14 cellular contexts compared by ENCODE assay signal in the genomic region with DNA sequence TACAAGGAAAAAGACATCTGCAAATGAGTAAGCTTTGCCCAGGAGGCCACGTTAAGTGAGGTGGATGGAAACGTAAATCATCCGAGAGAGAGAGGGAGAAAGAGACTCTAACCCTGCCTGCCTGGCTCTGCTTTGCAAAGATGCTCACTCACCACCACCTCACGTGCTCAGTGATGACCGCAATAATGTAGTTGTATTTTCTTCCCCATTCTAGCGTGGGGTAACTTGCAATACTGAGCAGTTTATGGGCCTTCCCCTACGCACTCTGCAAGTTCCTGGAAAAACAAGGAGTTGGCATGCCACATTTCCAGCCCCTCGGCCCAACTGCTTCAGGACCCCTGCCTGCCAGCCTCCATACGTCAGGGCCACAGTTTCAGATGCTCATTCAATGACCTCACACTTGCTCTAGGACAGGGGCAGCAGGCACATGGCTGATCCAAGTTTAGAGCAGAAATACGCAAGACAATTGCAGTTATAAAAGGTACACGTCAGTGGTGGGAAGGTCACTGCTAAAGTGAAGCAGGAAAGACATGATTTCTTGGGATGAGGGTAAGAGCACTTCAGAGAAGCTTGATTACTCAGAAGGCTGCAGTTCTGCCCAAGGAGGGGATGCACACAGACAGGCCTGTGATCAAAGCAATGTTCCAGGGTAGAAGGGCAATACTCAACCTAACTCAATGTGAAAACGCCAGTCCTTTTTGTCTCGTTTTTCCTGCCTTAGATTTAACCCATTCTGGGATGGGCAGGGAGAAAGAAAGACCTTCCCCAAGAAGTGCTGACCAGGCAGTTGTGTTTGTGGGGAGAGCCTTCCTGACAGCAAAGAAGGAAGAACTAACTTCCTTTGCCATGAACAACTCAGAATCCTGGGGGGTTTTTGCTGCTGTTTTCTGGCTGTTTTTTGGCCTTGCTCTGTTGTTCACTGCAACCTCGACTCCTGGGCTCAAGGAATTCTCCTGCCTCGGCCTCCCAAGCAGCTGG.
DNase-seq lines count a peak whose midpoint lies in the region; ATAC-seq and TF ChIP-seq lines count a peak whose summit lies in the region.
"Had no signal": no experiment of that assay in that cellular context is flagged by ENCODE, and none has a peak within 500 bp of the region (broad histone marks: within the 10 kb centered on the region; RNA-seq: fewer than 3 reads in every experiment).

No MANE protein-coding gene starts in this region.

- DNase-seq in Ammon's horn (ENCODE audit: low spot score) (peak; percentile 36), NOMO-1 treated with dmso at 0.1 percent for 144 hours (lab: John Stamatoyannopoulos, UW; ENCODE audit: unreplicated experiment) (peak; percentile 79), heart left ventricle (peak in 3 of 5 donors; percentile 37 to 44 (median 44)), omental fat pad (ENCODE audit: low spot score) (no peak), NCI-H345 (lab: John Stamatoyannopoulos, UW) (no peak)
- DNase-seq in stimulated activated CD4-positive, alpha-beta T cell treated with anti-CD3 and anti-CD28 coated beads, Interleukin-2, amount 100 ng/mL, for 24 hours, result no peak
- DNase-seq: activated CD4-positive, alpha-beta T cell treated with anti-CD3 and anti-CD28 coated beads for 48 hours; naive thymus-derived CD8-positive, alpha-beta T cell; NCI-H2171; T-helper 2 cell had no signal

- peaks cover 0 to 4% (median 0%) of the 10 kb centered on the region in 9 donors for H3K27me3 ChIP-seq in heart left ventricle
- H3K27me3 ChIP-seq: uterus had no signal

- ATAC-seq in heart left ventricle, result peak; percentile 30 to 77 (median 76)
- peak; percentile 42 for ATAC-seq in omental fat pad (ENCODE audit: low FRiP score)
- ATAC-seq in HG02678 (IDR thresholded peaks at IDR 0.05; ENCODE audit: unreplicated experiment), result no peak
- no peak for ATAC-seq in HG03139 (IDR thresholded peaks at IDR 0.05; ENCODE audit: unreplicated experiment)
- ATAC-seq: activated T-helper 17 cell treated with anti-CD3 and anti-CD28 coated beads, Interleukin-2, amount 50 U/mL, for 72 hours; naive thymus-derived CD8-positive, alpha-beta T cell had no signal

- H3K36me3 ChIP-seq in heart left ventricle, result no peaks in the 10 kb centered on the region
- H3K36me3 ChIP-seq: uterus had no signal

- TF ChIP-seq CTCF in heart left ventricle (IDR thresholded peaks at IDR 0.05), result no peak
- TF ChIP-seq CTCF in omental fat pad (IDR thresholded peaks at IDR 0.05), result no peak

- H3K4me1 ChIP-seq in heart left ventricle, result peaks cover 0 to 56% (median 2%) of the 10 kb centered on the region in 12 donors
- H3K4me1 ChIP-seq: uterus had no signal

- no peak overlapping the region for H3K4me3 ChIP-seq in heart left ventricle
- H3K4me3 ChIP-seq: uterus had no signal

- intact Hi-C loops in heart left ventricle (cut with DNase I), result loop anchor here (5.0 to 10.0 kb wide), 10 partner anchors 66 to 494 kb away; partner anchors contain the start of gene RHOU (in 5 of the 10)

- H3K27ac ChIP-seq in heart left ventricle, result peak overlapping the region in 4 of 12 donors; percentile 3 to 90 (median 32)

- H3K9me3 ChIP-seq in heart left ventricle, result no peaks in the 10 kb centered on the region
- H3K9me3 ChIP-seq: uterus had no signal

- 71 to 77% (median 73%) methylated on average over 15 of the region's 15 CpGs for WGBS in heart left ventricle, 4 donors

- TF ChIP-seq POLR2A in heart left ventricle (IDR thresholded peaks at IDR 0.05), result no peak

Comparison
In these comparisons a context has a peak if more than half of its experiments do, and no peak if none do; other contexts are left out.
1. DNase-seq: peak in Ammon's horn (single experiment), NOMO-1 treated with dmso at 0.1 percent for 144 hours (single experiment) and heart left ventricle (3 of 5); none in omental fat pad (single experiment), NCI-H345 (single experiment) and stimulated activated CD4-positive, alpha-beta T cell treated with anti-CD3 and anti-CD28 coated beads, Interleukin-2, amount 100 ng/mL, for 24 hours (0 of 2).
2. ATAC-seq: peak in heart left ventricle (4 of 4) and omental fat pad (single experiment); none in HG02678 (single experiment) and HG03139 (single experiment).